16 cellular contexts compared by ENCODE assay signal in the genomic region with DNA sequence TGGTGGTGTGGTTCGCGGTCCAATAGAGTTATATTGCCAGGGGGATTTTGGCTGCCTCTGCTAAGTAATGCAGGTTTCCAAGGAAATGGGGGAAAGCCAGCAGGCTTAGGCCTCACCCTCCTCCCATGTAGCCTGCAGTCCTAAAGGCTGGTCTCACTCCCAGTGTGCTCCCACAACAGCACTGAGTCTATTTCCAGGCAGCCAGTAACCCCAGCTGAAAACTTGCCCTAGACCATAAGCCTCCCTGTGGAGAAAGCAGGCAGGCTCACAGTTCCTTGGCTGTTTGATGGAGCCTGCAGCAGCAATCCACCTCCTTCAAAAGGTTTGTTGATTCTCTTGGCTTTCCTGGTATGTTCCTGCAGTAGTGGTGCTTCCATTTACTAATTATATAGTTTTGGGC.
"Had no signal": no experiment of that assay in that cellular context is flagged by ENCODE, and none has a peak within 500 bp of the region (broad histone marks: within the 10 kb centered on the region; RNA-seq: fewer than 3 reads in every experiment).

No MANE protein-coding gene starts in this region.

- H3K27ac Mint-ChIP-seq: immature natural killer cell, progenitor cell of endocrine pancreas, type B pancreatic cell had no signal

- H3K27me3 Mint-ChIP-seq: central memory CD8-positive, alpha-beta T cell; naive thymus-derived CD4-positive, alpha-beta T cell; progenitor cell of endocrine pancreas; type B pancreatic cell had no signal

- H3K9me3 ChIP-seq: thyroid gland had no signal

- H3K27me3 ChIP-seq: dorsolateral prefrontal cortex, spleen, suprapubic skin, thyroid gland had no signal

- H3K4me3 ChIP-seq: dorsolateral prefrontal cortex, spleen, suprapubic skin, thyroid gland had no signal

- ATAC-seq: naive thymus-derived CD4-positive, alpha-beta T cell; sciatic nerve had no signal

- H3K4me1 ChIP-seq: spleen, suprapubic skin, thyroid gland had no signal

- H3K4me1 Mint-ChIP-seq: central memory CD8-positive, alpha-beta T cell; immature natural killer cell; naive thymus-derived CD4-positive, alpha-beta T cell had no signal

- DNase-seq: cortex of kidney; dorsolateral prefrontal cortex; effector CD8-positive, alpha-beta T cell; immature natural killer cell; mesendoderm; naive thymus-derived CD4-positive, alpha-beta T cell; spleen; stimulated activated CD4-positive, alpha-beta T cell treated with anti-CD3 and anti-CD28 coated beads, Interleukin-15, amount 100 ng/mL, for 24 hours; stimulated activated CD4-positive, alpha-beta T cell treated with anti-CD3 and anti-CD28 coated beads, Interleukin-2, amount 100 ng/mL, for 24 hours; stimulated activated naive CD4-positive, alpha-beta T cell treated with Interleukin-2 at 50 U/mL for 16 hours; thyroid gland had no signal

- H3K4me3 Mint-ChIP-seq: central memory CD8-positive, alpha-beta T cell; immature natural killer cell; naive thymus-derived CD4-positive, alpha-beta T cell; type B pancreatic cell had no signal

- H3K27ac ChIP-seq: dorsolateral prefrontal cortex, spleen, suprapubic skin, thyroid gland had no signal

- H3K36me3 ChIP-seq: spleen, suprapubic skin, thyroid gland had no signal

- H3K36me3 Mint-ChIP-seq: immature natural killer cell; naive thymus-derived CD4-positive, alpha-beta T cell; type B pancreatic cell had no signal
